In genomic region chr13:27534108-27534975, GRCh38 we compare ENCODE assay signal across 15 cellular contexts.
"Had no signal": no experiment of that assay in that cellular context is flagged by ENCODE, and none has a peak within 500 bp of the region (broad histone marks: within the 10 kb centered on the region; RNA-seq: fewer than 3 reads in every experiment).

No MANE protein-coding gene starts in this region.

- H2AFZ ChIP-seq: hepatocyte had no signal

- H3K27me3 ChIP-seq: hepatocyte, tibial nerve had no signal

- H3K27ac ChIP-seq: hepatocyte, tibial nerve, WERI-Rb-1 had no signal

- H3K36me3 ChIP-seq: tibial nerve, WERI-Rb-1 had no signal

- DNase-seq: activated CD4-positive, alpha-beta T cell treated with anti-CD3 and anti-CD28 coated beads for 1 hour; activated gamma-delta T cell; effector memory CD4-positive, alpha-beta T cell; foreskin fibroblast; left cardiac atrium; nephron progenitor cell; retina; stimulated activated naive CD8-positive, alpha-beta T cell treated with anti-CD3 and anti-CD28 coated beads, Interleukin-15, Interleukin-2, amounts not matched to agents 100 U/mL and 50 U/mL, for 24 hours; T1000; WERI-Rb-1 had no signal

- H3K79me2 ChIP-seq: hepatocyte had no signal

- H3K9me3 ChIP-seq: tibial nerve had no signal

- FAIRE-seq: endothelial cell of umbilical vein, islet of Langerhans had no signal

- H3K4me3 ChIP-seq: hepatocyte, lung, tibial nerve had no signal
